In the genomic region with DNA sequence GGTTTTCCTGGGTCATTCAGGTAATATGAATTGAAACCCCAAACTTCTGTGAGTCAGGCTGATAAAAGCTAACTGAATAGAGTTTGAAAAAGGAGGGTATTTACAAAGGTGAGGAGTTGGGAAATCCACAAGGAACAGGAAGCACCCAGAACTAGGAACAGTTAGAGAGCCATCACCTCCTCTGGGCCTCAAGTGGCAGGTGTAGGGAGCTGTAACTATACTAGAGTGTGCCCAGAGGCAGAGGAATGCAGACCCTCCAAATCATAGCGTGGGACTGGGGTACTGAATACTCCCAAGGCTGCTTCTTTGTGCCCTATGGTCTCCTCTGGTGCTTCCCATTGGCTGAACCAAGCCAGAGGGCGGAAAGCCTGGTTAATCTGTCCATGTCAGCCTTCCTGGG, we compare ENCODE assay signal across 29 cellular contexts. TPM values are rescaled to one million over a fixed set of nuclear protein-coding genes. Genes with fewer than 3 reads are reported as not detected.
DNase-seq lines count a peak whose midpoint lies in the region; ATAC-seq and TF ChIP-seq lines count a peak whose summit lies in the region.
"Had no signal": no experiment of that assay in that cellular context is flagged by ENCODE, and none has a peak within 500 bp of the region (broad histone marks: within the 10 kb centered on the region; RNA-seq: fewer than 3 reads in every experiment).

No MANE protein-coding gene starts in this region.

- WGBS in mesendoderm (ENCODE audit: extremely low coverage, insufficient coverage, low lambda C conversion rate) = no CpG with 5 or more reads among the region's 2 CpGs

- no peak overlapping the region for H3K4me3 ChIP-seq in lower lobe of right lung
- H3K4me3 ChIP-seq in mesendoderm (ENCODE audit: low read length) = no peak overlapping the region
- H3K4me3 ChIP-seq: gastroesophageal sphincter, GM12878 had no signal

- no peaks in the 10 kb centered on the region for H3K79me2 ChIP-seq in mesendoderm (ENCODE audit: control insufficient read depth, insufficient read depth, low read length)

- H4K8ac ChIP-seq in mesendoderm (ENCODE audit: low read depth, low read length) = no peak overlapping the region

- no peak overlapping the region for H3K23ac ChIP-seq in mesendoderm (ENCODE audit: low read length)

- CTCF ChIA-PET in activated naive CD4-positive, alpha-beta T cell treated with anti-CD3 and anti-CD28 coated beads for 36 hours (lab: Charles Lee) = interaction anchor here (1.9 to 3.2 kb wide), 2 partner anchors 11 to 12 kb away, joined by 4 to 16 read pairs; no protein-coding TSS in a partner anchor

- H3K4me2 ChIP-seq in mesendoderm (ENCODE audit: low read length) = no peak overlapping the region

- no peak overlapping the region for H2BK120ac ChIP-seq in mesendoderm (ENCODE audit: low read depth, low read length)

- DNase-seq in activated naive CD4-positive, alpha-beta T cell treated with anti-CD3 and anti-CD28 coated beads for 36 hours = no peak
- no peak for DNase-seq in activated naive CD4-positive, alpha-beta T cell treated with Interleukin-2 at 50 U/mL for 16 hours
- DNase-seq in T-helper 17 cell (no peak), lower lobe of right lung (no peak), mesendoderm (no peak), NCI-H1092 (lab: John Stamatoyannopoulos, UW) (no peak), NCI-H2171 treated with DMSO at 0.1 percent for 48 hours (lab: John Stamatoyannopoulos, UW) (no peak)
- DNase-seq in stimulated activated effector memory CD8-positive, alpha-beta T cell treated with anti-CD3 and anti-CD28 coated beads, Interleukin-12 subunit alpha, Interleukin-12 subunit beta, amount 100 ng/mL, for 72 hours (ENCODE audit: low spot score in 2 of 2) = no peak
- DNase-seq: ACHN; activated CD4-positive, alpha-beta T cell treated with anti-CD3 and anti-CD28 coated beads, Interleukin-2, amount 10 ng/mL, durations not matched to agents 7 days and 5 days; activated effector memory CD4-positive, alpha-beta T cell treated with anti-CD3 and anti-CD28 coated beads, Interleukin-2, amount 50 U/mL, for 16 hours; amniotic stem cell; BE2C; hippocampal formation; immature natural killer cell; midbrain; naive thymus-derived CD4-positive, alpha-beta T cell; NCI-H1048; NCI-H1694; SIG-M5; stimulated activated naive CD4-positive, alpha-beta T cell; T-helper 9 cell had no signal

- H3K79me1 ChIP-seq in mesendoderm (ENCODE audit: low read length) = no peaks in the 10 kb centered on the region

- H3K4me1 ChIP-seq in lower lobe of right lung (no peaks in the 10 kb centered on the region), mesendoderm (ENCODE audit: control insufficient read depth, low read depth, low read length) (no peaks in the 10 kb centered on the region)
- H3K4me1 ChIP-seq: BE2C, gastroesophageal sphincter had no signal

- ATAC-seq in T-helper 17 cell (no peak), lower lobe of right lung (peak; percentile 48 to 58)
- no peak for ATAC-seq in stimulated activated effector memory CD8-positive, alpha-beta T cell treated with anti-CD3 and anti-CD28 coated beads, Interleukin-12 subunit alpha, Interleukin-12 subunit beta, amount 100 ng/mL, for 72 hours
- ATAC-seq: gastroesophageal sphincter; GM12878; left lobe of liver; naive thymus-derived CD4-positive, alpha-beta T cell had no signal

- H3K9ac ChIP-seq in mesendoderm (ENCODE audit: low read length) = no peak overlapping the region

- no peak for TF ChIP-seq CTCF in lower lobe of right lung (IDR thresholded peaks at IDR 0.05)

- H2BK5ac ChIP-seq in mesendoderm (ENCODE audit: low read length) = no peak overlapping the region

- H3K27me3 Mint-ChIP-seq in activated naive CD4-positive, alpha-beta T cell treated with anti-CD3 and anti-CD28 coated beads for 36 hours (ENCODE audit: low read depth) = no peaks in the 10 kb centered on the region
- no peaks in the 10 kb centered on the region for H3K27me3 Mint-ChIP-seq in T-helper 17 cell
- H3K27me3 Mint-ChIP-seq: activated CD4-positive, alpha-beta T cell treated with anti-CD3 and anti-CD28 coated beads, Interleukin-2, amount 10 ng/mL, durations not matched to agents 7 days and 5 days; naive thymus-derived CD4-positive, alpha-beta T cell; type B pancreatic cell had no signal

- no peak overlapping the region for H4K5ac ChIP-seq in mesendoderm (ENCODE audit: low read length)

- H3K27ac ChIP-seq in lower lobe of right lung = no peak overlapping the region
- H3K27ac ChIP-seq in mesendoderm (ENCODE audit: low read depth, low read length) = no peak overlapping the region
- H3K27ac ChIP-seq: gastroesophageal sphincter had no signal

- H3K9me3 ChIP-seq in T-helper 17 cell (ENCODE audit: control insufficient read depth, low read length, poor library complexity, severe bottlenecking) (no peaks in the 10 kb centered on the region), lower lobe of right lung (no peaks in the 10 kb centered on the region)
- H3K9me3 ChIP-seq: BE2C, gastroesophageal sphincter had no signal

- intact Hi-C loops in activated naive CD4-positive, alpha-beta T cell treated with anti-CD3 and anti-CD28 coated beads for 36 hours (cut with micrococcal nuclease) = no loop called here
- intact Hi-C loops in lower lobe of right lung (cut with DNase I) = no loop called here

- H3K18ac ChIP-seq in mesendoderm (ENCODE audit: low read length) = no peak overlapping the region

- no peaks in the 10 kb centered on the region for H3K27me3 ChIP-seq in lower lobe of right lung (ENCODE audit: low read depth)
- H3K27me3 ChIP-seq in mesendoderm (ENCODE audit: insufficient read depth, low read length, poor library complexity) = no peaks in the 10 kb centered on the region
- H3K27me3 ChIP-seq: BE2C, gastroesophageal sphincter had no signal

- no peak overlapping the region for H3K56ac ChIP-seq in mesendoderm (ENCODE audit: low read length)

- no peak overlapping the region for H3K4ac ChIP-seq in mesendoderm (ENCODE audit: low read depth, low read length)

- no peak overlapping the region for H2AK5ac ChIP-seq in mesendoderm (ENCODE audit: low read length)

- no peak overlapping the region for H2BK15ac ChIP-seq in mesendoderm (replicated peaks; ENCODE audit: low read depth)

- H3K27ac Mint-ChIP-seq in activated naive CD4-positive, alpha-beta T cell treated with anti-CD3 and anti-CD28 coated beads for 36 hours = peak overlapping the region; percentile 50
- peak overlapping the region; percentile 66 for H3K27ac Mint-ChIP-seq in T-helper 17 cell
- H3K27ac Mint-ChIP-seq in stimulated activated effector memory CD8-positive, alpha-beta T cell treated with anti-CD3 and anti-CD28 coated beads, Interleukin-12 subunit alpha, Interleukin-12 subunit beta, amount 100 ng/mL, for 72 hours = peak overlapping the region; percentile 76
- H3K27ac Mint-ChIP-seq: activated CD4-positive, alpha-beta T cell treated with anti-CD3 and anti-CD28 coated beads, Interleukin-2, amount 10 ng/mL, durations not matched to agents 7 days and 5 days; type B pancreatic cell had no signal

- H3K4me3 Mint-ChIP-seq in activated naive CD4-positive, alpha-beta T cell treated with anti-CD3 and anti-CD28 coated beads for 36 hours = no peak overlapping the region
- H3K4me3 Mint-ChIP-seq in T-helper 17 cell = no peak overlapping the region
- no peak overlapping the region for H3K4me3 Mint-ChIP-seq in stimulated activated effector memory CD8-positive, alpha-beta T cell treated with anti-CD3 and anti-CD28 coated beads, Interleukin-12 subunit alpha, Interleukin-12 subunit beta, amount 100 ng/mL, for 72 hours
- H3K4me3 Mint-ChIP-seq: activated CD4-positive, alpha-beta T cell treated with anti-CD3 and anti-CD28 coated beads, Interleukin-2, amount 10 ng/mL, durations not matched to agents 7 days and 5 days; immature natural killer cell; naive thymus-derived CD4-positive, alpha-beta T cell; type B pancreatic cell had no signal

- H3K36me3 ChIP-seq in lower lobe of right lung = peaks cover 98% of the 10 kb centered on the region
- no peaks in the 10 kb centered on the region for H3K36me3 ChIP-seq in mesendoderm (ENCODE audit: control insufficient read depth, insufficient read depth, low read length)
- H3K36me3 ChIP-seq: BE2C had no signal

- H3K4me1 Mint-ChIP-seq in activated naive CD4-positive, alpha-beta T cell treated with anti-CD3 and anti-CD28 coated beads for 36 hours (ENCODE audit: low read depth) = peaks cover 31% of the 10 kb centered on the region
- peaks cover 18% of the 10 kb centered on the region for H3K4me1 Mint-ChIP-seq in T-helper 17 cell
- peaks cover 50% of the 10 kb centered on the region for H3K4me1 Mint-ChIP-seq in stimulated activated effector memory CD8-positive, alpha-beta T cell treated with anti-CD3 and anti-CD28 coated beads, Interleukin-12 subunit alpha, Interleukin-12 subunit beta, amount 100 ng/mL, for 72 hours

- no peaks in the 10 kb centered on the region for H3K9me3 Mint-ChIP-seq in activated naive CD4-positive, alpha-beta T cell treated with anti-CD3 and anti-CD28 coated beads for 36 hours
- no peaks in the 10 kb centered on the region for H3K9me3 Mint-ChIP-seq in stimulated activated effector memory CD8-positive, alpha-beta T cell treated with anti-CD3 and anti-CD28 coated beads, Interleukin-12 subunit alpha, Interleukin-12 subunit beta, amount 100 ng/mL, for 72 hours
- H3K9me3 Mint-ChIP-seq: activated CD4-positive, alpha-beta T cell treated with anti-CD3 and anti-CD28 coated beads, Interleukin-2, amount 10 ng/mL, durations not matched to agents 7 days and 5 days; immature natural killer cell; naive thymus-derived CD4-positive, alpha-beta T cell; type B pancreatic cell had no signal

- H3K36me3 Mint-ChIP-seq in activated naive CD4-positive, alpha-beta T cell treated with anti-CD3 and anti-CD28 coated beads for 36 hours (ENCODE audit: low read depth) = peaks cover 61% of the 10 kb centered on the region
- peaks cover 5% of the 10 kb centered on the region for H3K36me3 Mint-ChIP-seq in T-helper 17 cell (ENCODE audit: low read depth)
- peaks cover 100% of the 10 kb centered on the region for H3K36me3 Mint-ChIP-seq in stimulated activated effector memory CD8-positive, alpha-beta T cell treated with anti-CD3 and anti-CD28 coated beads, Interleukin-12 subunit alpha, Interleukin-12 subunit beta, amount 100 ng/mL, for 72 hours

RNA-seq across cellular contexts. Expression of gene TRIM38, which starts 18.3 kb away (rescaled TPM):
- total RNA-seq in activated naive CD4-positive, alpha-beta T cell treated with anti-CD3 and anti-CD28 coated beads for 36 hours = 10 to 100 TPM; 19.1 to 19.7 TPM
- total RNA-seq in T-helper 17 cell (10 to 100 TPM; 17.5 to 19.9 TPM), lower lobe of right lung (23.0 TPM)
- polyA plus RNA-seq in mesendoderm (2013, experiment 1 of 2) = 0.66 TPM
- 0.55 TPM for polyA plus RNA-seq in mesendoderm (2013, experiment 2 of 2)

RNA-seq across cellular contexts. Expression of gene SLC17A2, which starts 50.4 kb away (rescaled TPM):
- under 1 TPM; 0.07 to 0.14 TPM for total RNA-seq in activated naive CD4-positive, alpha-beta T cell treated with anti-CD3 and anti-CD28 coated beads for 36 hours
- total RNA-seq in T-helper 17 cell (not detected), lower lobe of right lung (not detected)
- polyA plus RNA-seq in mesendoderm (2013, experiment 1 of 2) = not detected
- not detected for polyA plus RNA-seq in mesendoderm (2013, experiment 2 of 2)
- total RNA-seq: activated CD4-positive, alpha-beta T cell treated with anti-CD3 and anti-CD28 coated beads, Interleukin-2, amount 10 ng/mL, durations not matched to agents 7 days and 5 days; gastroesophageal sphincter; GM12878; H4; NCI-H460; osteocyte had no signal
- polyA plus RNA-seq: GM12878; immature natural killer cell; naive thymus-derived CD4-positive, alpha-beta T cell had no signal

Comparison
In these comparisons a context has a peak if more than half of its experiments do, and no peak if none do; other contexts are left out.
1. ATAC-seq: peak in lower lobe of right lung (2 of 2); none in T-helper 17 cell (single experiment) and stimulated activated effector memory CD8-positive, alpha-beta T cell treated with anti-CD3 and anti-CD28 coated beads, Interleukin-12 subunit alpha, Interleukin-12 subunit beta, amount 100 ng/mL, for 72 hours (single experiment).
2. Peak in every context shown above with its lines, with median percentiles within 50 percentile points of each other: H3K27ac Mint-ChIP-seq.